In genomic region chr22:22195265-22196017, GRCh38 we compare ENCODE assay signal across 1 cellular context.
TF ChIP-seq lines count a peak whose summit lies in the region.

No MANE protein-coding gene starts in this region.

TF ChIP-seq in HepG2, 621 proteins besides CTCF, POLR2A, EP300 and RAD21 (continued from another document):
- 0 out of 2 replicates have a peak, but pooled peaks have one; percentile 22 for TF ChIP-seq MAZ (IDR thresholded peaks at IDR 0.05; ENCODE audit: borderline replicate concordance, low read depth, low read length)
- TF ChIP-seq MAZ (CRISPR knock-in tag; IDR thresholded peaks at IDR 0.05; ENCODE audit: low read depth) = no peak
- TF ChIP-seq ZNF773 (CRISPR knock-in tag; IDR thresholded peaks at IDR 0.05; ENCODE audit: borderline replicate concordance) = no peak
- TF ChIP-seq FIP1L1 (IDR thresholded peaks at IDR 0.05; ENCODE audit: borderline replicate concordance, insufficient read depth, low read depth, low read length) = no peak
- no peak for TF ChIP-seq ZNF430 (CRISPR knock-in tag; IDR thresholded peaks at IDR 0.05)
- TF ChIP-seq SP5 (CRISPR knock-in tag; IDR thresholded peaks at IDR 0.05; ENCODE audit: borderline replicate concordance, low read depth) = peak; percentile 45; the same call in 1 of the 2 replicates
- no peak for TF ChIP-seq HMGA1 (CRISPR knock-in tag; conservative IDR thresholded peaks at IDR 0.05)
- peak; percentile 82 for TF ChIP-seq CEBPB (IDR thresholded peaks at IDR 0.05; ENCODE audit: borderline replicate concordance, low read depth, low read length)
- no peak for TF ChIP-seq ZFP1 (CRISPR knock-in tag; IDR thresholded peaks at IDR 0.05)
- TF ChIP-seq ZNF563 (CRISPR knock-in tag; IDR thresholded peaks at IDR 0.05) = no peak
- TF ChIP-seq ZSCAN5A (CRISPR knock-in tag; IDR thresholded peaks at IDR 0.05; ENCODE audit: borderline replicate concordance) = no peak
- TF ChIP-seq TFDP1 (CRISPR knock-in tag; IDR thresholded peaks at IDR 0.05; ENCODE audit: borderline replicate concordance) = 0 out of 2 replicates have a peak, but pooled peaks have one; percentile 14
- TF ChIP-seq STAG1 (CRISPR knock-in tag; IDR thresholded peaks at IDR 0.05) = peak; percentile 72
- no peak for TF ChIP-seq ZZZ3 (CRISPR knock-in tag; IDR thresholded peaks at IDR 0.05; ENCODE audit: borderline replicate concordance)
- TF ChIP-seq TFAP4 (IDR thresholded peaks at IDR 0.05; ENCODE audit: borderline replicate concordance, low read depth) = no peak; the same call in 1 of the 2 replicates
- no peak for TF ChIP-seq BHLHE40 (IDR thresholded peaks at IDR 0.05; ENCODE audit: low read length)
- TF ChIP-seq PITX1 (CRISPR knock-in tag; IDR thresholded peaks at IDR 0.05) = peak; percentile 41; the same call in 1 of the 2 replicates
- TF ChIP-seq ATF5 (CRISPR knock-in tag; IDR thresholded peaks at IDR 0.05; ENCODE audit: low read depth) = no peak
- 0 out of 2 replicates have a peak, but pooled peaks have one; percentile 28 for TF ChIP-seq RXRB (CRISPR knock-in tag; IDR thresholded peaks at IDR 0.05; ENCODE audit: borderline replicate concordance)
- TF ChIP-seq ZNF788 (CRISPR knock-in tag; IDR thresholded peaks at IDR 0.05; ENCODE audit: borderline replicate concordance) = peak; percentile 43; the same call in 1 of the 2 replicates
- no peak for TF ChIP-seq ZNF562 (CRISPR knock-in tag; IDR thresholded peaks at IDR 0.05; ENCODE audit: borderline replicate concordance)
- no peak for TF ChIP-seq ZBTB46 (CRISPR knock-in tag; IDR thresholded peaks at IDR 0.05; ENCODE audit: borderline replicate concordance)
- TF ChIP-seq SRSF4 (IDR thresholded peaks at IDR 0.05; ENCODE audit: low read depth, low read length, poor library complexity, severe bottlenecking) = no peak
- TF ChIP-seq GPBP1L1 (CRISPR knock-in tag; IDR thresholded peaks at IDR 0.05) = no peak
- peak; percentile 23; the same call in 1 of the 2 replicates for TF ChIP-seq NFKB2 (CRISPR knock-in tag; IDR thresholded peaks at IDR 0.05; ENCODE audit: borderline replicate concordance)
- no peak for TF ChIP-seq ZFP36L1 (CRISPR knock-in tag; IDR thresholded peaks at IDR 0.05)
- TF ChIP-seq ZNF124 (CRISPR knock-in tag; IDR thresholded peaks at IDR 0.05) = no peak
- no peak for TF ChIP-seq SIX1 (CRISPR knock-in tag; IDR thresholded peaks at IDR 0.05; ENCODE audit: borderline replicate concordance)
- TF ChIP-seq ZFP37 (CRISPR knock-in tag; IDR thresholded peaks at IDR 0.05; ENCODE audit: borderline replicate concordance) = 0 out of 2 replicates have a peak, but pooled peaks have one; percentile 78
- TF ChIP-seq HOXA9 (CRISPR knock-in tag; IDR thresholded peaks at IDR 0.05; ENCODE audit: borderline replicate concordance) = no peak
- no peak for TF ChIP-seq ZNF616 (CRISPR knock-in tag; IDR thresholded peaks at IDR 0.05; ENCODE audit: low read depth)
- no peak for TF ChIP-seq ZNF841 (CRISPR knock-in tag; IDR thresholded peaks at IDR 0.05; ENCODE audit: borderline replicate concordance)
- TF ChIP-seq SATB2 (CRISPR knock-in tag; IDR thresholded peaks at IDR 0.05) = no peak
- TF ChIP-seq RXRA (CRISPR knock-in tag; IDR thresholded peaks at IDR 0.05) = peak; percentile 55; the same call in 1 of the 2 replicates
- TF ChIP-seq NFIB (CRISPR knock-in tag; IDR thresholded peaks at IDR 0.05; ENCODE audit: borderline replicate concordance) = no peak
- no peak for TF ChIP-seq RARG (CRISPR knock-in tag; IDR thresholded peaks at IDR 0.05; ENCODE audit: low read depth)
- TF ChIP-seq MXI1 (IDR thresholded peaks at IDR 0.05; ENCODE audit: borderline replicate concordance, low read depth, low read length) = no peak
- no peak for TF ChIP-seq NAIF1 (CRISPR knock-in tag; IDR thresholded peaks at IDR 0.05; ENCODE audit: borderline replicate concordance)
- TF ChIP-seq MTA3 (CRISPR knock-in tag; IDR thresholded peaks at IDR 0.05) = no peak
- TF ChIP-seq CEBPG (CRISPR knock-in tag; IDR thresholded peaks at IDR 0.05) = peak; percentile 52
- TF ChIP-seq HDAC1 (CRISPR knock-in tag; IDR thresholded peaks at IDR 0.05) = peak; percentile 41; the same call in 1 of the 2 replicates
- peak; percentile 94 for TF ChIP-seq ZNF768 (CRISPR knock-in tag; IDR thresholded peaks at IDR 0.05)
